ENCODE assay signal across 24 cellular contexts in the genomic region with DNA sequence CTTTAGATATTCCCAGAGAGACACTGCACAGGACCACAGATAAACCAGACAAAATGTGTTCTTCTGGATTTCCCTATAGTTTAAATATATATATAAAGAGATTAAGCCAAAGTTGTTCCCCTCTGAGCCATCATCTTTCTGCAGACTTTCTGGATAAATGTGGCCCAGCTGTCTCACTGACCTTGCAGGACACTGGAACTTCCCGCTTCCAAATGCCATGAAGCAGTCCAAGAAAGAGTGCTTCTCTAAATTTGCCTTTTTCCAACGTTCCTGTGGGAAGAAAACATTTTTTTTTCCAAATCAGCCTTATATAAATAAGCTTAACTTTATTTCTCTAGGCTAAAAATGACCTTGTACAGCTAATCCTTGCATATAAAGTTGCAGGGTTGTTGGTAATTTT.
"Had no signal": no experiment of that assay in that cellular context is flagged by ENCODE, and none has a peak within 500 bp of the region (broad histone marks: within the 10 kb centered on the region; RNA-seq: fewer than 3 reads in every experiment).

No MANE protein-coding gene starts in this region.

- ATAC-seq: activated CD4-positive, alpha-beta T cell treated with anti-CD3 and anti-CD28 coated beads for 36 hours; activated CD8-positive, alpha-beta memory T cell treated with anti-CD3 and anti-CD28 coated beads, Interleukin-2, amount 10 ng/mL, durations not matched to agents 7 days and 5 days; activated CD8-positive, alpha-beta T cell treated with anti-CD3 and anti-CD28 coated beads, Interleukin-2, amount 10 ng/mL, durations not matched to agents 7 days and 5 days; activated T-cell treated with anti-CD3 and anti-CD28 coated beads, Interleukin-2, amount 50 U/mL, for 72 hours; effector memory CD8-positive, alpha-beta T cell; gastroesophageal sphincter had no signal

- H3K36me3 ChIP-seq: adrenal gland, brain microvascular endothelial cell, esophagus muscularis mucosa, gastroesophageal sphincter had no signal

- H3K27ac ChIP-seq: adrenal gland, brain microvascular endothelial cell, dorsolateral prefrontal cortex had no signal

- H3K9me3 ChIP-seq: adrenal gland, esophagus muscularis mucosa, gastroesophageal sphincter had no signal

- H3K4me3 ChIP-seq: adrenal gland, coronary artery, dorsolateral prefrontal cortex, esophagus muscularis mucosa, gastroesophageal sphincter had no signal

- H3K27me3 ChIP-seq: adrenal gland, brain microvascular endothelial cell, dorsolateral prefrontal cortex, esophagus muscularis mucosa, gastroesophageal sphincter had no signal

- DNase-seq: activated CD4-positive, alpha-beta memory T cell treated with anti-CD3 and anti-CD28 coated beads for 36 hours; activated CD4-positive, alpha-beta T cell treated with anti-CD3 and anti-CD28 coated beads for 36 hours; activated CD4-positive, alpha-beta T cell treated with anti-CD3 and anti-CD28 coated beads, Interleukin-2, amount 10 ng/mL, durations not matched to agents 24 days and 14 days; activated CD4-positive, CD25-positive, alpha-beta regulatory T cell; activated CD4-positive, CD25-positive, alpha-beta regulatory T cell treated with anti-CD3 and anti-CD28 coated beads, Interleukin-2, amount 50 U/mL, for 72 hours; activated CD8-positive, alpha-beta memory T cell treated with anti-CD3 and anti-CD28 coated beads, Interleukin-2, amount 10 ng/mL, durations not matched to agents 7 days and 5 days; activated CD8-positive, alpha-beta memory T cell treated with anti-CD3 and anti-CD28 coated beads, Interleukin-2, amount 50 U/mL, for 4 hours; activated CD8-positive, alpha-beta T cell treated with anti-CD3 and anti-CD28 coated beads, Interleukin-2, amount 10 ng/mL, durations not matched to agents 7 days and 5 days; activated gamma-delta T cell treated with Interleukin-2 at 50 U/mL for 16 hours; activated naive CD4-positive, alpha-beta T cell treated with anti-CD3 and anti-CD28 coated beads, Interleukin-2, amount 50 U/mL, for 16 hours; activated naive CD4-positive, alpha-beta T cell treated with Interleukin-2 at 50 U/mL for 16 hours; activated T-cell treated with anti-CD3 and anti-CD28 coated beads, Interleukin-2, amount 50 U/mL, for 24 hours; activated T-cell treated with anti-CD3 and anti-CD28 coated beads, Interleukin-2, amount 50 U/mL, for 72 hours; adrenal gland; amygdala; brain microvascular endothelial cell; dorsolateral prefrontal cortex; effector memory CD8-positive, alpha-beta T cell; erythroblast; foreskin melanocyte; T-helper 2 cell had no signal
